In the genomic region with DNA sequence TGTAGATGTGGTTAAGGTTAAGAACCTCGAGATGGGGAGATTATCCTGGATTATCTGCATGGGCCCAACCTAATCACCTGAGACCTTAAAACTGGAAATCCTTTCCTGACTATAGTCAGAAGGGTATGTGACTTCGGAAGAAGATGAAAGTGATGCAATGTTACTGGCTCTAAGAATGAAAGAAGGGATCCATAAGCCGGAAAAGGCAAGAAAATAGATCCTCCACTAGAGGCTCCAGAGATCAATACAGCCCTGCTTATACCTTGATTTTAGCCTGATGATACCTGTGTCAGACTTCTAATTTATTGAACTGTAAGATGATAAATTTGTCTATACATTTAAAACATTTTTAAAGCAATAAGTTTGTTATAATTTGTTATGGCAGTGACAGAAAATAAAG, we compare ENCODE assay signal across 28 cellular contexts. TPM values are rescaled to one million over a fixed set of nuclear protein-coding genes. Genes with fewer than 3 reads are reported as not detected.
DNase-seq lines count a peak whose midpoint lies in the region; ATAC-seq, FAIRE-seq and TF ChIP-seq lines count a peak whose summit lies in the region.
"Had no signal": no experiment of that assay in that cellular context is flagged by ENCODE, and none has a peak within 500 bp of the region (broad histone marks: within the 10 kb centered on the region; RNA-seq: fewer than 3 reads in every experiment).

No MANE protein-coding gene starts in this region.

- no peak overlapping the region for H3K4me2 ChIP-seq in H9 (ENCODE audit: insufficient read depth, insufficient read length, low read length)
- H3K4me2 ChIP-seq: KMS-11 had no signal

- H2BK20ac ChIP-seq in H9 (ENCODE audit: low read depth, low read length, poor library complexity, severe bottlenecking): no peak overlapping the region

- H3K79me1 ChIP-seq in H9 (ENCODE audit: insufficient read depth, low read depth, low read length, poor library complexity, severe bottlenecking): no peaks in the 10 kb centered on the region

- H3K18ac ChIP-seq in H9 (ENCODE audit: insufficient read length, low read depth, low read length): no peak overlapping the region

- H3K23me2 ChIP-seq in H9 (ENCODE audit: insufficient read length, low read depth, low read length, poor library complexity, severe bottlenecking): no peaks in the 10 kb centered on the region

- H3K27ac Mint-ChIP-seq in H9 (no peak overlapping the region), WTC11 (no peak overlapping the region)
- H3K27ac Mint-ChIP-seq: activated naive CD8-positive, alpha-beta T cell treated with anti-CD3 and anti-CD28 coated beads, Interleukin-2, amount 10 ng/mL, durations not matched to agents 7 days and 5 days; activated T-helper 2 cell treated with anti-CD3 and anti-CD28 coated beads, Interferon-gamma antibody, Interleukin-2, Interleukin-4, amounts not matched to agents 10 μg/mL and 5 μg/mL and 100 μg/mL, durations not matched to agents 14 hours and 24 hours and 36 hours; brain; CD4-positive, CD25-positive, alpha-beta regulatory T cell; memory B cell; stimulated activated naive B cell treated with anti-CD40 and anti-IgM and Interleukin-4, amounts not matched to agents 10 μg/mL and 1 μg/mL and 100 μg/mL, for 72 hours had no signal

- peak; percentile 60 for ATAC-seq in WTC11
- ATAC-seq in GM21360 (IDR thresholded peaks at IDR 0.05; ENCODE audit: unreplicated experiment): no peak
- ATAC-seq: gastrocnemius medialis; naive thymus-derived CD4-positive, alpha-beta T cell; stimulated activated naive B cell treated with anti-CD40 and anti-IgM and Interleukin-4, amounts not matched to agents 10 μg/mL and 1 μg/mL and 100 μg/mL, for 72 hours had no signal

- no peak overlapping the region for H2BK12ac ChIP-seq in H9 (ENCODE audit: insufficient read length, low read depth, low read length)

- H3K4me3 Mint-ChIP-seq in H9 (no peak overlapping the region), WTC11 (no peak overlapping the region)
- H3K4me3 Mint-ChIP-seq: activated naive CD8-positive, alpha-beta T cell treated with anti-CD3 and anti-CD28 coated beads, Interleukin-2, amount 10 ng/mL, durations not matched to agents 7 days and 5 days; brain; CD4-positive, CD25-positive, alpha-beta regulatory T cell; memory B cell; naive thymus-derived CD4-positive, alpha-beta T cell; stimulated activated naive B cell treated with anti-CD40 and anti-IgM and Interleukin-4, amounts not matched to agents 10 μg/mL and 1 μg/mL and 100 μg/mL, for 72 hours had no signal

- H4K91ac ChIP-seq in H9 (ENCODE audit: insufficient read length, low read depth, low read length): no peak overlapping the region

- peak; percentile 35 for FAIRE-seq in A204.1 (lab: Jason Lieb, UNC)
- FAIRE-seq: GM19239 had no signal

- H3K4me1 ChIP-seq in H9 (ENCODE audit: insufficient read depth, low read length): no peaks in the 10 kb centered on the region
- H3K4me1 ChIP-seq: gastrocnemius medialis had no signal

- H4K20me1 ChIP-seq in H9 (ENCODE audit: control insufficient read depth, insufficient read depth, insufficient read length): no peaks in the 10 kb centered on the region

- H2BK5ac ChIP-seq in H9 (ENCODE audit: insufficient read length, low read length): no peak overlapping the region

- H2AFZ ChIP-seq in H9 (ENCODE audit: low read length): no peak overlapping the region

- H2BK15ac ChIP-seq in H9 (ENCODE audit: low read depth, low read length): no peak overlapping the region

- no CpG with 5 or more reads among the region's 3 CpGs for WGBS in H9 (ENCODE audit: extremely low coverage, insufficient read length, low lambda C conversion rate)

- H3K27me3 ChIP-seq in H9 (ENCODE audit: insufficient read depth, low read length): no peaks in the 10 kb centered on the region
- H3K27me3 ChIP-seq: gastrocnemius medialis had no signal

- H3K36me3 Mint-ChIP-seq in H9 (ENCODE audit: insufficient read depth in 1 of 3, low read depth in 3 of 3) (no peaks in the 10 kb centered on the region), WTC11 (no peaks in the 10 kb centered on the region)
- H3K36me3 Mint-ChIP-seq: brain; CD4-positive, CD25-positive, alpha-beta regulatory T cell; memory B cell; stimulated activated naive B cell treated with anti-CD40 and anti-IgM and Interleukin-4, amounts not matched to agents 10 μg/mL and 1 μg/mL and 100 μg/mL, for 72 hours had no signal

- H3K14ac ChIP-seq in H9 (ENCODE audit: insufficient read depth, low read length): no peak overlapping the region

- peak; percentile 59 for TF ChIP-seq CTCF in H9 (conservative IDR thresholded peaks at IDR 0.05)
- no peak for TF ChIP-seq CTCF in WTC11 (IDR thresholded peaks at IDR 0.05)
- TF ChIP-seq CTCF in fibroblast of villous mesenchyme (IDR thresholded peaks at IDR 0.05; ENCODE audit: insufficient read depth, low read depth, low read length): peak; percentile 9

- no peak overlapping the region for H3K27ac ChIP-seq in H9 (ENCODE audit: insufficient read length, low read depth, low read length)
- H3K27ac ChIP-seq: gastrocnemius medialis, KMS-11, thoracic aorta had no signal

- no peak overlapping the region for H2AK5ac ChIP-seq in H9 (ENCODE audit: insufficient read length, low read length)

- POLR2A ChIA-PET in WTC11 (lab: Charles Lee): no interaction called here

- no peak overlapping the region for H3K23ac ChIP-seq in H9 (ENCODE audit: insufficient read length, low read depth, low read length)

- no peaks in the 10 kb centered on the region for H3K4me1 Mint-ChIP-seq in H9
- no peaks in the 10 kb centered on the region for H3K4me1 Mint-ChIP-seq in WTC11
- H3K4me1 Mint-ChIP-seq: activated naive CD8-positive, alpha-beta T cell treated with anti-CD3 and anti-CD28 coated beads, Interleukin-2, amount 10 ng/mL, durations not matched to agents 7 days and 5 days; memory B cell had no signal

- no peak overlapping the region for H3K9ac ChIP-seq in H9 (ENCODE audit: extremely low read depth, insufficient read length, low read length)
- H3K9ac ChIP-seq: KMS-11 had no signal

- no peak overlapping the region for H4K8ac ChIP-seq in H9 (replicated peaks; ENCODE audit: insufficient read length, low read depth, low read length)

- no peak overlapping the region for H3T11ph ChIP-seq in H9 (ENCODE audit: low read length)

- H4K5ac ChIP-seq in H9 (ENCODE audit: insufficient read length, low read depth, low read length): no peak overlapping the region

- no peak overlapping the region for H3K4ac ChIP-seq in H9 (ENCODE audit: low read depth, low read length)

- H3K9me3 Mint-ChIP-seq in H9 (no peaks in the 10 kb centered on the region), WTC11 (peaks cover 6% of the 10 kb centered on the region; the same call in 1 of the 2 replicates)
- H3K9me3 Mint-ChIP-seq: activated T-helper 2 cell treated with anti-CD3 and anti-CD28 coated beads, Interferon-gamma antibody, Interleukin-2, Interleukin-4, amounts not matched to agents 10 μg/mL and 5 μg/mL and 100 μg/mL, durations not matched to agents 14 hours and 24 hours and 36 hours; CD4-positive, CD25-positive, alpha-beta regulatory T cell; memory B cell had no signal

- no peak overlapping the region for H3K4me3 ChIP-seq in fibroblast of villous mesenchyme (ENCODE audit: low read depth, low read length)
- H3K4me3 ChIP-seq: gastrocnemius medialis, thoracic aorta had no signal

- H3K27me3 Mint-ChIP-seq in H9 (ENCODE audit: low read depth): no peaks in the 10 kb centered on the region; the same call in none of the 2 replicates
- no peaks in the 10 kb centered on the region; the same call in 1 of the 2 replicates for H3K27me3 Mint-ChIP-seq in WTC11 (ENCODE audit: low read depth)

- no peaks in the 10 kb centered on the region for H3K79me2 ChIP-seq in H9 (ENCODE audit: insufficient read depth, low read length)

- CTCF ChIA-PET in WTC11 (lab: Charles Lee): no interaction called here

- no peak for DNase-seq in H9
- DNase-seq in WTC11 (ENCODE audit: low spot score): no peak
- no peak for DNase-seq in fibroblast of villous mesenchyme (ENCODE audit: low read depth)
- no peak for DNase-seq in NOMO-1 treated with dmso at 0.1 percent for 144 hours (lab: John Stamatoyannopoulos, UW; ENCODE audit: unreplicated experiment)
- no peak for DNase-seq in RPMI8226
- no peak for DNase-seq in stimulated activated CD4-positive, alpha-beta T cell treated with anti-CD3 and anti-CD28 coated beads, Interleukin-15, amount 100 ng/mL, for 24 hours
- DNase-seq: ACHN; activated CD4-positive, alpha-beta T cell treated with anti-CD3 and anti-CD28 coated beads for 48 hours; activated naive CD8-positive, alpha-beta T cell treated with anti-CD3 and anti-CD28 coated beads, Interleukin-2, amount 10 ng/mL, durations not matched to agents 7 days and 5 days; CD4-positive, CD25-positive, alpha-beta regulatory T cell; gastrocnemius medialis; GDM1; naive thymus-derived CD4-positive, alpha-beta T cell; NCI-H1105; NCI-H2081 treated with DMSO at 0.1 percent for 48 hours; NCI-H510A; SHP77; stimulated activated CD4-positive, alpha-beta T cell treated with anti-CD3 and anti-CD28 coated beads, Interleukin-2, amount 100 ng/mL, for 24 hours; stimulated activated naive B cell treated with anti-CD40 and anti-IgM and Interleukin-4, amounts not matched to agents 10 μg/mL and 1 μg/mL and 100 μg/mL, for 72 hours; SW 1271 had no signal

- H3K9me3 ChIP-seq in H9 (ENCODE audit: control insufficient read depth, low read depth, low read length): no peaks in the 10 kb centered on the region
- H3K9me3 ChIP-seq: gastrocnemius medialis, thoracic aorta had no signal

- H3K56ac ChIP-seq in H9 (ENCODE audit: insufficient read length, low read depth, low read length): no peak overlapping the region

- H2BK120ac ChIP-seq in H9 (ENCODE audit: low read depth, low read length, poor library complexity, severe bottlenecking): no peak overlapping the region

TF ChIP-seq in WTC11, 78 proteins besides CTCF, POLR2A, EP300 and RAD21:
- 0 out of 2 replicates have a peak, but pooled peaks have one; percentile 45 for TF ChIP-seq ZNF317 (CRISPR knock-in tag; IDR thresholded peaks at IDR 0.05; ENCODE audit: borderline replicate concordance, low read depth)
- no peak for TF ChIP-seq PRRX2 (CRISPR knock-in tag; IDR thresholded peaks at IDR 0.05)

RNA-seq across cellular contexts. Expression of a gene that starts 21.5 kb away (rescaled TPM):
- total RNA-seq in H9 (2021) (5.3 and 5.4 TPM in 2 replicates), WTC11 (2021) (7.1 to 9.6 TPM (median 7.7 TPM) in 3 replicates), fibroblast of villous mesenchyme (0.32 and 1.7 TPM in 2 replicates)
- total RNA-seq: activated naive CD8-positive, alpha-beta T cell treated with anti-CD3 and anti-CD28 coated beads, Interleukin-2, amount 10 ng/mL, durations not matched to agents 7 days and 5 days; activated T-helper 2 cell treated with anti-CD3 and anti-CD28 coated beads, Interferon-gamma antibody, Interleukin-2, Interleukin-4, amounts not matched to agents 10 μg/mL and 5 μg/mL and 100 μg/mL, durations not matched to agents 14 hours and 24 hours and 36 hours; CD4-positive, CD25-positive, alpha-beta regulatory T cell had no signal

RNA-seq across cellular contexts. Expression of a gene that starts 51.6 kb away (rescaled TPM):
- total RNA-seq in H9 (2021): not detected in 2 replicates
- 2.7 to 3.5 TPM (median 2.9 TPM) in 3 replicates for total RNA-seq in WTC11 (2021)
- total RNA-seq in fibroblast of villous mesenchyme: 3.5 and 3.9 TPM in 2 replicates
